Comparison of ENCODE assay signal across 29 cellular contexts in genomic region chr5:83148370-83148769, GRCh38.
"Had no signal": no experiment of that assay in that cellular context is flagged by ENCODE, and none has a peak within 500 bp of the region (broad histone marks: within the 10 kb centered on the region; RNA-seq: fewer than 3 reads in every experiment).

No MANE protein-coding gene starts in this region.

- H3K27ac ChIP-seq: neutrophil, parathyroid adenoma, psoas muscle, skin epidermis, spleen, suprapubic skin, testis, tibial artery, transverse colon, upper lobe of right lung, uterus had no signal

- H2AFZ ChIP-seq: parathyroid adenoma had no signal

- H3K36me3 ChIP-seq: neutrophil, spleen, suprapubic skin, tibial artery, transverse colon, upper lobe of right lung, uterus had no signal

- H3K9ac ChIP-seq: parathyroid adenoma had no signal

- H3K9me3 ChIP-seq: neutrophil, psoas muscle, spleen, suprapubic skin, testis, tibial artery, transverse colon, upper lobe of right lung, uterus had no signal

- H3K4me1 ChIP-seq: parathyroid adenoma, psoas muscle, spleen, suprapubic skin, upper lobe of right lung, uterus had no signal

- H3K27me3 ChIP-seq: neutrophil, spleen, suprapubic skin, testis, tibial artery, transverse colon, upper lobe of right lung, uterus had no signal

- H3K4me2 ChIP-seq: smooth muscle cell had no signal

- H3K4me3 ChIP-seq: psoas muscle, skin epidermis, smooth muscle cell, spleen, suprapubic skin, testis, tibial artery, transverse colon, upper lobe of right lung, uterus had no signal

- DNase-seq: naive thymus-derived CD8-positive, alpha-beta T cell; nephron progenitor cell; nucleus accumbens; posterior cingulate gyrus; psoas muscle; right cardiac atrium; spleen; stimulated activated CD4-positive, alpha-beta T cell treated with anti-CD3 and anti-CD28 coated beads, Interleukin-12 subunit alpha, Interleukin-12 subunit beta, amount 100 ng/mL, for 4 hours; stimulated activated CD4-positive, alpha-beta T cell treated with anti-CD3 and anti-CD28 coated beads, Interleukin-1b, Interleukin-23, amount 100 ng/mL, for 48 hours; stimulated activated CD4-positive, alpha-beta T cell treated with anti-CD3 and anti-CD28 coated beads, Interleukin-4, amount 100 ng/mL, for 1 hour; stimulated activated CD4-positive, alpha-beta T cell treated with anti-CD3 and anti-CD28 coated beads, Interleukin-4, amount 100 ng/mL, for 4 hours; stimulated activated CD8-positive, alpha-beta memory T cell treated with anti-CD3 and anti-CD28 coated beads, Interleukin-4, amount 100 ng/mL, for 48 hours; stimulated activated naive CD4-positive, alpha-beta T cell; stimulated activated naive CD8-positive, alpha-beta T cell treated with anti-CD3 and anti-CD28 coated beads, Interleukin-15, amount 100 ng/mL, for 72 hours; stimulated activated naive CD8-positive, alpha-beta T cell treated with anti-CD3 and anti-CD28 coated beads, Interleukin-15, Interleukin-2, amounts not matched to agents 100 U/mL and 50 U/mL, for 24 hours; substantia nigra; testis; tibial artery; transverse colon; upper lobe of right lung; uterus had no signal

- H3K79me2 ChIP-seq: parathyroid adenoma had no signal

- ATAC-seq: naive thymus-derived CD8-positive, alpha-beta T cell; natural killer cell treated with Interleukin-12 subunit alpha and Interleukin-12 subunit beta and Interleukin-15 and Interleukin-18, amount 100 ng/mL, for 72 hours; psoas muscle; right cardiac atrium; sciatic nerve; stimulated activated memory B cell treated with anti-CD40 and anti-IgM and Interleukin-4, amounts not matched to agents 10 μg/mL and 1 μg/mL and 100 μg/mL, for 72 hours; stimulated activated naive CD8-positive, alpha-beta T cell treated with anti-CD3 and anti-CD28 coated beads, Interleukin-15, amount 100 ng/mL, for 72 hours; stimulated activated naive CD8-positive, alpha-beta T cell treated with anti-CD3 and anti-CD28 coated beads, Interleukin-15, Interleukin-2, amounts not matched to agents 100 U/mL and 50 U/mL, for 24 hours; upper lobe of right lung had no signal
